ENCODE assay signal across 8 cellular contexts in genomic region chr2:27379840-27380625, GRCh38. TPM values are rescaled to one million over a fixed set of nuclear protein-coding genes. Genes with fewer than 3 reads are reported as not detected.
A peak's percentile ranks its signal among the peaks of the same experiment; 100 is the strongest.
DNase-seq lines count a peak whose midpoint lies in the region; ATAC-seq and TF ChIP-seq lines count a peak whose summit lies in the region.

No MANE protein-coding gene starts in this region.

- H3K27ac Mint-ChIP-seq in GM23338: peak overlapping the region; percentile 96
- H3K27ac Mint-ChIP-seq in glutamatergic neuron (ENCODE audit: unreplicated experiment): peak overlapping the region; percentile 87

- H3K4me2 ChIP-seq in DND-41 (ENCODE audit: insufficient read depth, low read length) (peak overlapping the region; percentile 69), GM23338 (peak overlapping the region; percentile 99)

- H3K9ac ChIP-seq in DND-41 (ENCODE audit: low read depth, low read length): peak overlapping the region; percentile 71

- H3K27me3 Mint-ChIP-seq in GM23338 (ENCODE audit: insufficient read depth, low read depth, poor library complexity) (peaks cover 27% of the 10 kb centered on the region), glutamatergic neuron (ENCODE audit: unreplicated experiment) (peaks cover 12% of the 10 kb centered on the region)

- H3K79me2 ChIP-seq in DND-41 (ENCODE audit: insufficient read depth, low read length) (peaks cover 38% of the 10 kb centered on the region), GM23338 (replicated peaks; ENCODE audit: insufficient read depth) (peaks cover 14% of the 10 kb centered on the region)

- peaks cover 41% of the 10 kb centered on the region for H3K4me1 ChIP-seq in DND-41 (ENCODE audit: insufficient read depth, low read length)
- H3K4me1 ChIP-seq in GM23338 (ENCODE audit: insufficient read depth): peaks cover 7% of the 10 kb centered on the region

- no peaks in the 10 kb centered on the region for H3K9me2 ChIP-seq in GM23338 (ENCODE audit: insufficient read depth)

- H3K4me1 Mint-ChIP-seq in GM23338: peaks cover 17% of the 10 kb centered on the region
- peaks cover 27% of the 10 kb centered on the region for H3K4me1 Mint-ChIP-seq in glutamatergic neuron (ENCODE audit: low read depth, unreplicated experiment)

- peak overlapping the region; percentile 36 for H2AFZ ChIP-seq in DND-41 (ENCODE audit: low read depth, low read length)
- 0 out of 2 replicates have a peak overlapping the region, but pooled peaks have one; percentile 38 for H2AFZ ChIP-seq in GM23338

- H3K9me3 ChIP-seq in DND-41 (ENCODE audit: insufficient read depth, low read length, severe bottlenecking): no peaks in the 10 kb centered on the region

- H3K27ac ChIP-seq in DND-41 (ENCODE audit: low read length) (peak overlapping the region; percentile 91), GM23338 (ENCODE audit: low read depth) (peak overlapping the region; percentile 99)

- peak overlapping the region; percentile 40 to 75; a peak in 3 of 4 replicates for H3K4me3 ChIP-seq in DND-41 (ENCODE audit: low read depth in 1 of 2, low read length in 2 of 2)
- peak overlapping the region; percentile 99 for H3K4me3 ChIP-seq in GM23338

- TF ChIP-seq CTCF in DND-41 (IDR thresholded peaks at IDR 0.05; ENCODE audit: borderline replicate concordance, extremely low read depth, low read length, poor library complexity, severe bottlenecking) (no peak), GM23338 (conservative IDR thresholded peaks at IDR 0.05; ENCODE audit: low read depth in 2 of 2) (no peak), glutamatergic neuron (IDR thresholded peaks at IDR 0.05; ENCODE audit: partially characterized antibody, unreplicated experiment) (no peak)

- H3K27me3 ChIP-seq in DND-41 (ENCODE audit: insufficient read depth, low read length, poor library complexity) (no peaks in the 10 kb centered on the region), GM23338 (ENCODE audit: insufficient read depth) (no peaks in the 10 kb centered on the region)

- H3K4me3 Mint-ChIP-seq in GM23338 (peak overlapping the region; percentile 90), glutamatergic neuron (ENCODE audit: unreplicated experiment) (peak overlapping the region; percentile 89)

- H3K9me3 Mint-ChIP-seq in GM23338 (no peaks in the 10 kb centered on the region), glutamatergic neuron (ENCODE audit: unreplicated experiment) (peaks cover 13% of the 10 kb centered on the region)

- H4K20me1 ChIP-seq in DND-41 (ENCODE audit: insufficient read depth, low read length) (peaks cover 19% of the 10 kb centered on the region; the same call in 1 of the 2 replicates), GM23338 (replicated peaks; ENCODE audit: insufficient read depth) (no peaks in the 10 kb centered on the region; the same call in none of the 2 replicates)

- H3F3A ChIP-seq in GM23338 (replicated peaks; ENCODE audit: low read depth): peaks cover 43% of the 10 kb centered on the region

- DNase-seq in DND-41: peak; percentile 36
- DNase-seq in GM23338 (ENCODE audit: low spot score): peak; percentile 42
- peak; percentile 69 for DNase-seq in NCI-H2196 (lab: John Stamatoyannopoulos, UW; ENCODE audit: unreplicated experiment)
- DNase-seq in activated gamma-delta T cell treated with anti-CD3 and anti-CD28 coated beads, Interleukin-2, amount 50 U/mL, for 16 hours (ENCODE audit: low read depth): peak; percentile 35
- DNase-seq in glutamatergic neuron: peak; percentile 81
- peak; percentile 72 for DNase-seq in occipital lobe (lab: John Stamatoyannopoulos, UW)
- DNase-seq in T1000 (lab: John Stamatoyannopoulos, UW): no peak
- no peak for DNase-seq in NCI-H2081 treated with DMSO at 0.1 percent for 48 hours (lab: John Stamatoyannopoulos, UW)

- H3K36me3 Mint-ChIP-seq in GM23338 (ENCODE audit: low read depth): peaks cover 77% of the 10 kb centered on the region
- peaks cover 2% of the 10 kb centered on the region for H3K36me3 Mint-ChIP-seq in glutamatergic neuron (ENCODE audit: unreplicated experiment)

- ATAC-seq in DND-41 (ENCODE audit: insufficient read depth, low read depth) (peak; percentile 17), GM23338 (no peak)

- H3K36me3 ChIP-seq in DND-41 (ENCODE audit: insufficient read depth, low read length): peaks cover 78% of the 10 kb centered on the region
- peaks cover 48% of the 10 kb centered on the region for H3K36me3 ChIP-seq in GM23338 (ENCODE audit: insufficient read depth)

TF ChIP-seq in GM23338, 12 proteins besides CTCF, POLR2A, EP300 and RAD21 (continues in another document):
- TF ChIP-seq REST (IDR thresholded peaks at IDR 0.05; ENCODE audit: unreplicated experiment): no peak
- TF ChIP-seq ZNF331 (CRISPR knock-in tag; IDR thresholded peaks at IDR 0.05; ENCODE audit: low read depth): no peak

RNA-seq across cellular contexts. Expression of gene ZNF513, which starts 0.5 kb away (rescaled TPM):
- total RNA-seq in GM23338 (2014; rRNA removed; shearing (Covaris generic)): 13.2 and 13.4 TPM in 2 replicates
- 10.4 and 11.3 TPM in 2 replicates for polyA plus RNA-seq in GM23338 (2016; fragmentation: Nextera tagmentation; extraction: Ambion mirVana)
- total RNA-seq in glutamatergic neuron (ENCODE audit: unreplicated experiment) (30.2 TPM), occipital lobe (12.0 TPM)

RNA-seq across cellular contexts. Expression of gene SNX17, which starts 9.6 kb away (rescaled TPM):
- total RNA-seq in GM23338 (2014; rRNA removed; shearing (Covaris generic)): 58.0 and 66.2 TPM in 2 replicates
- 32.6 and 34.0 TPM in 2 replicates for polyA plus RNA-seq in GM23338 (2016; fragmentation: Nextera tagmentation; extraction: Ambion mirVana)
- total RNA-seq in glutamatergic neuron (ENCODE audit: unreplicated experiment) (72.5 TPM), occipital lobe (51.5 TPM)

RNA-seq across cellular contexts. Expression of gene EIF2B4, which starts 9.9 kb away (rescaled TPM):
- 43.9 and 51.4 TPM in 2 replicates for total RNA-seq in GM23338 (2014; rRNA removed; shearing (Covaris generic))
- 64.0 and 64.4 TPM in 2 replicates for polyA plus RNA-seq in GM23338 (2016; fragmentation: Nextera tagmentation; extraction: Ambion mirVana)
- 53.6 TPM for total RNA-seq in glutamatergic neuron (ENCODE audit: unreplicated experiment)
- total RNA-seq in occipital lobe: 19.2 TPM

RNA-seq across cellular contexts. Expression of gene GTF3C2, which starts 23.5 kb away (rescaled TPM):
- 110 and 118 TPM in 2 replicates for total RNA-seq in GM23338 (2014; rRNA removed; shearing (Covaris generic))
- polyA plus RNA-seq in GM23338 (2016; fragmentation: Nextera tagmentation; extraction: Ambion mirVana): 69.1 and 81.7 TPM in 2 replicates
- total RNA-seq in glutamatergic neuron (ENCODE audit: unreplicated experiment): 111 TPM
- 28.2 TPM for total RNA-seq in occipital lobe

RNA-seq across cellular contexts. Expression of gene PPM1G, which starts 29.4 kb away (rescaled TPM):
- total RNA-seq in GM23338 (2014; rRNA removed; shearing (Covaris generic)): 178 and 183 TPM in 2 replicates
- 201 and 211 TPM in 2 replicates for polyA plus RNA-seq in GM23338 (2016; fragmentation: Nextera tagmentation; extraction: Ambion mirVana)
- total RNA-seq in glutamatergic neuron (ENCODE audit: unreplicated experiment) (84.9 TPM), occipital lobe (58.0 TPM)

Comparison
In these comparisons a context has a peak if more than half of its experiments do, and no peak if none do; other contexts are left out.
1. DNase-seq: peak in DND-41 (single experiment), GM23338 (single experiment), NCI-H2196 (single experiment), activated gamma-delta T cell treated with anti-CD3 and anti-CD28 coated beads, Interleukin-2, amount 50 U/mL, for 16 hours (single experiment), glutamatergic neuron (single experiment) and occipital lobe (single experiment); none in T1000 (single experiment) and NCI-H2081 treated with DMSO at 0.1 percent for 48 hours (single experiment).